8 cellular contexts compared by ENCODE assay signal in the genomic region with DNA sequence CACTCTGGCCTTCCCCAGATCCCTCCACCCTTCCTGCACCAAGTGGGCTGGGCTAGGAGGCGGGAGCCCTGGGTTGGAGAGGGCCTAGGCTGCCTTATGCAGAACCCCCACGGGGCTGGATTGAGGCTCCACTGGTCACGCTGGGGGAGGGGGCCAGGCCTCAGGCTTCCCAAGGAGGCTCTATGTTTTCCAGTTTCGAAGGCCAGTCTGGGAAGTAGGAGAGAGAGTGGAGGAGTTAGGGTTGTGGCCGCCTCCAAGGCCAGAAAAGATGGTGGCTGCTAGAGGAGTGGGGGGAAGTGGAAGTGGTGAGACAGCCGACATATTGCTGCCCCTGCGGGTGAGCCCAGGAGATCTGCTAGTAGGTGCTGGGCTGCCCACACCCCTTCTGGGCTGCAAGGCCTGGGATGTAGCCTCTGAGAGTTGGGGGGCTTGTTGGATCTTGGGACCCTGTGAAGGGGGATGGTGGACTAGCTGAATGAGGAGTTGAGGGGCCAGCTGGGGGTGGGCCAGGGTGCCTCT. TPM values are rescaled to one million over a fixed set of nuclear protein-coding genes. Genes with fewer than 3 reads are reported as not detected.
DNase-seq lines count a peak whose midpoint lies in the region; ATAC-seq and TF ChIP-seq lines count a peak whose summit lies in the region.

No MANE protein-coding gene starts in this region.

- WGBS in right lobe of liver (ENCODE audit: insufficient coverage, low coverage, low lambda C conversion rate, missing lambda C conversion rate), result 13% methylated on average over 6 of the region's 7 CpGs
- WGBS in thymus, result 2% methylated on average over 7 of the region's 7 CpGs

- H3K9me3 ChIP-seq in right lobe of liver (no peaks in the 10 kb centered on the region), thymus (ENCODE audit: control insufficient read depth) (no peaks in the 10 kb centered on the region)

- no peaks in the 10 kb centered on the region for H3K9me3 Mint-ChIP-seq in central memory CD8-positive, alpha-beta T cell

- DNase-seq in NCI-H82 (lab: John Stamatoyannopoulos, UW), result peak; percentile 66
- DNase-seq in NCI-H82 treated with DMSO at 0.1 percent for 48 hours (lab: John Stamatoyannopoulos, UW; ENCODE audit: unreplicated experiment), result no peak
- peak; percentile 35 for DNase-seq in RPMI8226
- DNase-seq in central memory CD8-positive, alpha-beta T cell (ENCODE audit: low spot score in 2 of 2), result no peak
- no peak for DNase-seq in right lobe of liver
- no peak for DNase-seq in T1000 (lab: John Stamatoyannopoulos, UW)

- H3K36me3 Mint-ChIP-seq in central memory CD8-positive, alpha-beta T cell (ENCODE audit: insufficient read depth), result peaks cover 31% of the 10 kb centered on the region

- ATAC-seq in central memory CD8-positive, alpha-beta T cell (replicated peaks; ENCODE audit: extremely low read depth, poor library complexity, severe bottlenecking), result no peak
- ATAC-seq in right lobe of liver (no peak), GM21447 (IDR thresholded peaks at IDR 0.05; ENCODE audit: unreplicated experiment) (no peak)

- H3K36me3 ChIP-seq in right lobe of liver (peaks cover 0 to 9% (median 0%) of the 10 kb centered on the region in 4 donors), thymus (ENCODE audit: control insufficient read depth, insufficient read depth) (peaks cover 14% of the 10 kb centered on the region)

- H3K4me3 ChIP-seq in right lobe of liver (peak overlapping the region; percentile 77 to 95 (median 94)), thymus (ENCODE audit: low read length) (peak overlapping the region; percentile 99)

- H3K4me1 ChIP-seq in right lobe of liver, result peaks cover 0 to 53% (median 24%) of the 10 kb centered on the region in 4 donors
- H3K4me1 ChIP-seq in thymus (ENCODE audit: control insufficient read depth, insufficient read depth, low read length), result peaks cover 33% of the 10 kb centered on the region

- TF ChIP-seq POLR2A in right lobe of liver (IDR thresholded peaks at IDR 0.05), result no peak

- peak overlapping the region; percentile 95 for H3K27ac Mint-ChIP-seq in central memory CD8-positive, alpha-beta T cell (ENCODE audit: low read depth)

- H3K27me3 Mint-ChIP-seq in central memory CD8-positive, alpha-beta T cell, result no peaks in the 10 kb centered on the region

- intact Hi-C loops in right lobe of liver (cut with DNase I), result no loop called here

- H3K27me3 ChIP-seq in right lobe of liver (no peaks in the 10 kb centered on the region), thymus (ENCODE audit: control insufficient read depth, insufficient read depth) (no peaks in the 10 kb centered on the region)

- H3K27ac ChIP-seq in right lobe of liver, result peak overlapping the region; percentile 87 to 94 (median 93)
- H3K27ac ChIP-seq in thymus (ENCODE audit: low read depth), result peak overlapping the region; percentile 97

- H3K4me1 Mint-ChIP-seq in central memory CD8-positive, alpha-beta T cell, result peaks cover 60% of the 10 kb centered on the region

- TF ChIP-seq CTCF in right lobe of liver (IDR thresholded peaks at IDR 0.05), result no peak

- peak overlapping the region; percentile 99 for H3K4me3 Mint-ChIP-seq in central memory CD8-positive, alpha-beta T cell

RNA-seq across cellular contexts. Expression of a gene that starts 1.2 kb away (rescaled TPM):
- 100 to 1,000 TPM in 2 of 6 experiments, 10 to 100 TPM in 4; 73.3 to 125 (median 98.7) TPM for total RNA-seq in right lobe of liver
- 187 TPM for polyA plus RNA-seq in thymus

RNA-seq across cellular contexts. Expression of a gene that starts 31.8 kb away (rescaled TPM):
- 1 to 10 TPM; 1.7 to 4.5 (median 2.6) TPM for total RNA-seq in right lobe of liver
- 4.8 TPM for polyA plus RNA-seq in thymus

RNA-seq across cellular contexts. Expression of a gene that starts 32.1 kb away (rescaled TPM):
- 100 to 1,000 TPM in 4 of 6 experiments, 10 to 100 TPM in 2; 77.7 to 311 (median 190) TPM for total RNA-seq in right lobe of liver
- polyA plus RNA-seq in thymus, result 0.18 TPM

RNA-seq across cellular contexts. Expression of a gene that starts 41.7 kb away (rescaled TPM):
- total RNA-seq in right lobe of liver, result not detected
- 0.11 TPM for polyA plus RNA-seq in thymus

RNA-seq across cellular contexts. Expression of a gene that starts 45.8 kb away (rescaled TPM):
- under 1 TPM in 1 of 6 experiments, not detected in 5; 0.07 TPM for total RNA-seq in right lobe of liver
- 0.05 TPM for polyA plus RNA-seq in thymus

Comparison
In these comparisons a context has a peak if more than half of its experiments do, and no peak if none do; other contexts are left out.
1. DNase-seq: peak in NCI-H82 (single experiment) and RPMI8226 (single experiment); none in NCI-H82 treated with DMSO at 0.1 percent for 48 hours (single experiment), central memory CD8-positive, alpha-beta T cell (0 of 2), right lobe of liver (0 of 3) and T1000 (single experiment).